Comparison of ENCODE assay signal across 14 cellular contexts in the genomic region with DNA sequence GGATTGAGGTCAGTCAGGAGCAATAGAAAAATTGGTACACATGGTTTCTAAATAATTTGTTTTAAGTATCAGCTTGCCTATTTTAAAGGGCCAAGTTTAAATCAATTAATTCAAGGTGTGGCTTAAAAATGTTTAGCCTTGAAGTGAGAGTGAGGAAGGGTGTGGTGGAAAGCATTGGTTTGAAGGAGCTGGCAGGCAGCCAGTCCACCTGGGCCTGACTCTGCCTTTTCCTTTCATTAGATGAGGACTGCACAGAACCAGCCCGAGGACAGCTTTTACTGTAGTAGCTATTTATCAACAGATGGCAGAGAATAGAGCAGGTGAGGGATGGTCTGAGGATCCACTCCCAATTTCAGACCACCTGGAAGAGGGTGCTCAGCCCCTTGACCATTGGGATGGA. TPM values are rescaled to one million over a fixed set of nuclear protein-coding genes. Genes with fewer than 3 reads are reported as not detected.
DNase-seq lines count a peak whose midpoint lies in the region; ATAC-seq, FAIRE-seq and TF ChIP-seq lines count a peak whose summit lies in the region.
"Had no signal": no experiment of that assay in that cellular context is flagged by ENCODE, and none has a peak within 500 bp of the region (broad histone marks: within the 10 kb centered on the region; RNA-seq: fewer than 3 reads in every experiment).

No MANE protein-coding gene starts in this region.

- peaks cover 11% of the 10 kb centered on the region for H3K4me1 Mint-ChIP-seq in endothelial cell (ENCODE audit: unreplicated experiment)

- H3K27me3 ChIP-seq in pancreas (no peaks in the 10 kb centered on the region), ovary (no peaks in the 10 kb centered on the region)
- H3K27me3 ChIP-seq: testis had no signal

- TF ChIP-seq CTCF in pancreas (IDR thresholded peaks at IDR 0.05) (no peak), ovary (IDR thresholded peaks at IDR 0.05) (no peak), endothelial cell (IDR thresholded peaks at IDR 0.05; ENCODE audit: unreplicated experiment) (no peak)

- no peak for FAIRE-seq in pancreas (lab: Jason Lieb, UNC)

- H3K9me3 ChIP-seq in pancreas (no peaks in the 10 kb centered on the region), ovary (no peaks in the 10 kb centered on the region)
- H3K9me3 ChIP-seq: SK-N-SH, testis had no signal

- ATAC-seq in pancreas (peak in 3 of 4 donors; percentile 34 to 55 (median 53)), GM18520 (IDR thresholded peaks at IDR 0.05; ENCODE audit: unreplicated experiment) (no peak)
- ATAC-seq: left cardiac atrium had no signal

- intact Hi-C loops in pancreas (cut with DNase I), result no loop called here
- intact Hi-C loops in ovary (cut with DNase I), result no loop called here

- 0 to 18% methylated on average over 1 of the region's 1 CpG for WGBS in pancreas, 2 donors
- WGBS in ovary, 3 donors, result 36 to 52% (median 45%) methylated on average over 1 of the region's 1 CpG

- H3K9me3 Mint-ChIP-seq in endothelial cell (ENCODE audit: unreplicated experiment), result no peaks in the 10 kb centered on the region
- H3K9me3 Mint-ChIP-seq: central memory CD8-positive, alpha-beta T cell had no signal

- no peak overlapping the region for H3K27ac Mint-ChIP-seq in endothelial cell (ENCODE audit: unreplicated experiment)

- DNase-seq in NCI-H2107 treated with DMSO at 0.1 percent for 48 hours (lab: John Stamatoyannopoulos, UW; ENCODE audit: unreplicated experiment) (peak; percentile 36), NCI-H2107 (lab: John Stamatoyannopoulos, UW) (no peak), NCI-H2029 (lab: John Stamatoyannopoulos, UW) (peak; percentile 80), pancreas (peak in 1 of 6 donors; percentile 4), ovary (no peak), endothelial cell (ENCODE audit: low spot score) (no peak)
- DNase-seq in activated CD4-positive, alpha-beta T cell treated with anti-CD3 and anti-CD28 coated beads, Interleukin-2, amount 50 U/mL, for 1 hour, result peak; percentile 42
- DNase-seq: left cardiac atrium, NCI-H2081 treated with DMSO at 0.1 percent for 48 hours, nucleus accumbens, SK-N-SH, testis had no signal

- no peak for TF ChIP-seq EP300 in ovary (IDR thresholded peaks at IDR 0.05)

- H3K27ac ChIP-seq in pancreas (no peak overlapping the region), ovary (no peak overlapping the region)
- H3K27ac ChIP-seq: testis had no signal

- no peak for TF ChIP-seq POLR2A in ovary (IDR thresholded peaks at IDR 0.05)

- H3K36me3 Mint-ChIP-seq in endothelial cell (ENCODE audit: low read depth, unreplicated experiment), result peaks cover 34% of the 10 kb centered on the region

- H3K4me3 Mint-ChIP-seq in endothelial cell (ENCODE audit: unreplicated experiment), result no peak overlapping the region
- H3K4me3 Mint-ChIP-seq: central memory CD8-positive, alpha-beta T cell had no signal

- H3K4me1 ChIP-seq in pancreas (no peaks in the 10 kb centered on the region), ovary (ENCODE audit: insufficient read depth) (no peaks in the 10 kb centered on the region)
- H3K4me1 ChIP-seq: testis had no signal

- no peak overlapping the region for H3K4me3 ChIP-seq in pancreas
- H3K4me3 ChIP-seq in ovary, result no peak overlapping the region
- H3K4me3 ChIP-seq: testis had no signal

- no peaks in the 10 kb centered on the region for H3K27me3 Mint-ChIP-seq in endothelial cell (ENCODE audit: unreplicated experiment)
- H3K27me3 Mint-ChIP-seq: central memory CD8-positive, alpha-beta T cell had no signal

- H3K36me3 ChIP-seq in pancreas (peaks cover 0 to 32% (median 3%) of the 10 kb centered on the region in 3 donors), ovary (no peaks in the 10 kb centered on the region)

RNA-seq across cellular contexts. Expression of gene DHX35, which starts 42.4 kb away (rescaled TPM):
- total RNA-seq in pancreas, result 1 to 10 TPM; 2.2 to 5.1 (median 3.0) TPM
- polyA plus RNA-seq in pancreas, result 1 to 10 TPM; 3.7 to 6.8 TPM
- 10 to 100 TPM; 11.3 to 14.5 (median 12.4) TPM for total RNA-seq in ovary
- polyA plus RNA-seq in ovary, result 10 to 100 TPM; 11.2 TPM
- 10.5 TPM for total RNA-seq in endothelial cell (ENCODE audit: unreplicated experiment)

Comparison
In these comparisons a context has a peak if more than half of its experiments do, and no peak if none do; other contexts are left out.
1. DNase-seq: peak in NCI-H2107 treated with DMSO at 0.1 percent for 48 hours (single experiment), NCI-H2029 (single experiment) and activated CD4-positive, alpha-beta T cell treated with anti-CD3 and anti-CD28 coated beads, Interleukin-2, amount 50 U/mL, for 1 hour (single experiment); none in NCI-H2107 (single experiment), ovary (0 of 5) and endothelial cell (single experiment).